ENCODE assay signal across 29 cellular contexts in genomic region chr1:228350831-228351781, GRCh38. TPM values are rescaled to one million over a fixed set of nuclear protein-coding genes. Genes with fewer than 3 reads are reported as not detected.
DNase-seq lines count a peak whose midpoint lies in the region; ATAC-seq, FAIRE-seq and TF ChIP-seq lines count a peak whose summit lies in the region.
"Had no signal": no experiment of that assay in that cellular context is flagged by ENCODE, and none has a peak within 500 bp of the region (broad histone marks: within the 10 kb centered on the region; RNA-seq: fewer than 3 reads in every experiment).

No MANE protein-coding gene starts in this region.

- H3K27me3 ChIP-seq in H1 (replicated peaks in 1 of 4; ENCODE audit: control insufficient read depth in 3 of 4, extremely low read depth in 1 of 4, insufficient read depth in 3 of 4, low read length in 3 of 4) (no peaks in the 10 kb centered on the region), left lung (no peaks in the 10 kb centered on the region)
- H3K27me3 ChIP-seq: heart right ventricle, Peyer's patch, SJSA1 had no signal

- no peak overlapping the region for H2BK120ac ChIP-seq in H1 (replicated peaks; ENCODE audit: low read depth, low read length)

- intact Hi-C loops in left lung (cut with DNase I) (no loop called here), sciatic nerve (cut with DNase I) (no loop called here)

- TF ChIP-seq RAD21 in H1 (IDR thresholded peaks at IDR 0.05 in 1 of 2, conservative IDR thresholded peaks at IDR 0.05 in 1 of 2; ENCODE audit: low read depth in 2 of 2, low read length in 2 of 2), result no peak

- no peaks in the 10 kb centered on the region for H3K79me2 ChIP-seq in H1 (ENCODE audit: control insufficient read depth in 1 of 2, insufficient read depth in 2 of 2, low read length in 2 of 2)

- 89% methylated on average over 26 of the region's 37 CpGs; no CpG with 5 or more reads in 1 of the 2 experiments for WGBS in H1 (ENCODE audit: extremely low coverage in 1 of 2, insufficient coverage in 1 of 2, insufficient read length in 1 of 2, insufficient replicate concordance in 2 of 2, low coverage in 1 of 2, low lambda C conversion rate in 2 of 2, missing lambda C conversion rate in 1 of 2), 2 experiments

- H3K4me1 ChIP-seq in H1 (replicated peaks in 1 of 4; ENCODE audit: control insufficient read depth in 3 of 4, insufficient read depth in 4 of 4, low read length in 3 of 4), result no peaks in the 10 kb centered on the region
- H3K4me1 ChIP-seq in left lung, result no peaks in the 10 kb centered on the region
- H3K4me1 ChIP-seq: Peyer's patch, SJSA1 had no signal

- H3K23ac ChIP-seq in H1 (ENCODE audit: insufficient read length), result no peak overlapping the region

- no peak overlapping the region for H3K4ac ChIP-seq in H1 (replicated peaks; ENCODE audit: insufficient read length, low read depth, low read length)

- no peak overlapping the region for H4K91ac ChIP-seq in H1 (replicated peaks; ENCODE audit: insufficient read length, low read length)

- no peaks in the 10 kb centered on the region for H3K79me1 ChIP-seq in H1 (ENCODE audit: low read depth, low read length)

- TF ChIP-seq POLR2A in H1 (IDR thresholded peaks at IDR 0.05; ENCODE audit: control extremely low read depth in 1 of 2, low read depth in 2 of 2, low read length in 2 of 2), result no peak
- no peak for TF ChIP-seq POLR2A in GM12891 (IDR thresholded peaks at IDR 0.05; ENCODE audit: low read depth, low read length)

- H3K36me3 ChIP-seq in H1 (ENCODE audit: control insufficient read depth in 2 of 4, insufficient read depth in 4 of 4, low read length in 3 of 4), result no peaks in the 10 kb centered on the region
- H3K36me3 ChIP-seq in left lung, result no peaks in the 10 kb centered on the region
- H3K36me3 ChIP-seq: Peyer's patch, SJSA1 had no signal

- H4K5ac ChIP-seq in H1 (ENCODE audit: insufficient read length, low read depth, low read length), result no peak overlapping the region

- H3K4me3 ChIP-seq in H1 (ENCODE audit: extremely low read depth in 1 of 4, insufficient read depth in 2 of 4, low read depth in 3 of 4, low read length in 4 of 4) (no peak overlapping the region), left lung (no peak overlapping the region)
- H3K4me3 ChIP-seq: heart right ventricle, Peyer's patch, SJSA1 had no signal

- no peak overlapping the region for H2BK20ac ChIP-seq in H1 (ENCODE audit: low read length)

- CTCF ChIA-PET in WTC11 (lab: Charles Lee) (no interaction called here), H1 (lab: Charles Lee; ENCODE audit: partially characterized antibody) (interaction anchor here (2.2 kb wide), 1 partner anchor 11 kb away, joined by 9 read pairs; no protein-coding TSS in a partner anchor)

- H2BK5ac ChIP-seq in H1 (ENCODE audit: low read depth, low read length), result no peak overlapping the region

- ATAC-seq in WTC11 (no peak), left lung (no peak), sciatic nerve (peak; percentile 21)
- ATAC-seq: heart right ventricle had no signal

- H3K4me2 ChIP-seq in H1 (ENCODE audit: insufficient read depth in 1 of 2, low read depth in 2 of 2, low read length in 2 of 2), result no peak overlapping the region

- H3K27ac Mint-ChIP-seq in WTC11, result no peak overlapping the region
- no peak overlapping the region for H3K27ac Mint-ChIP-seq in progenitor cell of endocrine pancreas
- H3K27ac Mint-ChIP-seq: activated CD4-positive, alpha-beta memory T cell treated with anti-CD3 and anti-CD28 coated beads, Interleukin-2, amount 10 ng/mL, durations not matched to agents 7 days and 5 days; activated T-helper 2 cell treated with anti-CD3 and anti-CD28 coated beads, Interferon-gamma antibody, Interleukin-2, Interleukin-4, amounts not matched to agents 10 μg/mL and 5 μg/mL and 100 μg/mL, durations not matched to agents 14 hours and 24 hours and 36 hours had no signal

- H2BK12ac ChIP-seq in H1 (ENCODE audit: low read depth, low read length), result no peak overlapping the region

- DNase-seq in WTC11 (ENCODE audit: low spot score) (peak; percentile 9), H1 (ENCODE audit: low read depth in 1 of 2, low spot score in 2 of 2) (no peak), left lung (peak; percentile 28 to 72), sciatic nerve (ENCODE audit: low spot score) (peak; percentile 53), GM12891 (ENCODE audit: insufficient read length, low spot score) (no peak), ecto neural progenitor cell (ENCODE audit: low spot score) (no peak), progenitor cell of endocrine pancreas (ENCODE audit: low spot score, unreplicated experiment) (no peak)
- DNase-seq: activated CD4-positive, alpha-beta memory T cell treated with anti-CD3 and anti-CD28 coated beads, Interleukin-2, amount 10 ng/mL, durations not matched to agents 7 days and 5 days; activated CD4-positive, CD25-positive, alpha-beta regulatory T cell treated with anti-CD3 and anti-CD28 coated beads, Interleukin-2, amount 50 U/mL, for 72 hours; DMS79; effector CD8-positive, alpha-beta T cell; GDM1; HCEC 1CT; KG1; mesendoderm; MM.1S; NCI-H2081; NCI-H2227 treated with DMSO at 0.1 percent for 48 hours; NCI-H69; nucleus accumbens; retina; stimulated activated CD4-positive, alpha-beta T cell treated with anti-CD3 and anti-CD28 coated beads, Interleukin-12 subunit alpha, Interleukin-12 subunit beta, amount 100 ng/mL, for 4 hours; stimulated activated CD4-positive, alpha-beta T cell treated with anti-CD3 and anti-CD28 coated beads, Interleukin-4, amount 100 ng/mL, for 1 hour had no signal

- H4K20me1 ChIP-seq in H1 (replicated peaks in 1 of 2; ENCODE audit: control insufficient read depth in 1 of 2, insufficient read depth in 2 of 2, low read length in 2 of 2), result no peaks in the 10 kb centered on the region

- no peak overlapping the region for H2BK15ac ChIP-seq in H1 (ENCODE audit: low read length)

- FAIRE-seq in H1 (lab: Jason Lieb, UNC) (no peak), GM12891 (lab: Jason Lieb, UNC) (no peak)
- FAIRE-seq: urothelium cell line had no signal

- H3K56ac ChIP-seq in H1 (replicated peaks; ENCODE audit: insufficient read length, low read depth, low read length), result no peak overlapping the region

- H2AFZ ChIP-seq in H1 (ENCODE audit: low read length), result no peak overlapping the region

- H3K27ac ChIP-seq in H1 (ENCODE audit: low read depth, low read length) (no peak overlapping the region), left lung (no peak overlapping the region)
- H3K27ac ChIP-seq: C4-2B, Peyer's patch, SJSA1 had no signal

- H3K27me3 Mint-ChIP-seq in WTC11 (ENCODE audit: low read depth), result no peaks in the 10 kb centered on the region
- H3K27me3 Mint-ChIP-seq in progenitor cell of endocrine pancreas, result no peaks in the 10 kb centered on the region
- H3K27me3 Mint-ChIP-seq: activated CD4-positive, alpha-beta memory T cell treated with anti-CD3 and anti-CD28 coated beads, Interleukin-2, amount 10 ng/mL, durations not matched to agents 7 days and 5 days had no signal

- no peak overlapping the region for H3K14ac ChIP-seq in H1 (ENCODE audit: insufficient read length)

- H3K4me3 Mint-ChIP-seq in WTC11 (no peak overlapping the region), progenitor cell of endocrine pancreas (ENCODE audit: low read depth) (no peak overlapping the region)
- H3K4me3 Mint-ChIP-seq: activated CD4-positive, alpha-beta memory T cell treated with anti-CD3 and anti-CD28 coated beads, Interleukin-2, amount 10 ng/mL, durations not matched to agents 7 days and 5 days had no signal

- H3K4me1 Mint-ChIP-seq in WTC11 (no peaks in the 10 kb centered on the region), progenitor cell of endocrine pancreas (ENCODE audit: low read depth) (no peaks in the 10 kb centered on the region)
- H3K4me1 Mint-ChIP-seq: activated CD4-positive, alpha-beta memory T cell treated with anti-CD3 and anti-CD28 coated beads, Interleukin-2, amount 10 ng/mL, durations not matched to agents 7 days and 5 days had no signal

- no peaks in the 10 kb centered on the region; a peak in 1 of 4 replicates for H3K9me3 ChIP-seq in H1 (ENCODE audit: insufficient read depth in 2 of 2, low read depth in 1 of 2, low read length in 1 of 2)
- H3K9me3 ChIP-seq in left lung, result no peaks in the 10 kb centered on the region
- H3K9me3 ChIP-seq: heart right ventricle, Peyer's patch, SJSA1 had no signal

- TF ChIP-seq EP300 in H1 (IDR thresholded peaks at IDR 0.05; ENCODE audit: borderline replicate concordance in 1 of 2, low read depth in 2 of 2, low read length in 2 of 2), result no peak

- H3K9me3 Mint-ChIP-seq in WTC11, result no peaks in the 10 kb centered on the region
- no peaks in the 10 kb centered on the region for H3K9me3 Mint-ChIP-seq in progenitor cell of endocrine pancreas (ENCODE audit: low read depth)
- H3K9me3 Mint-ChIP-seq: activated CD4-positive, alpha-beta memory T cell treated with anti-CD3 and anti-CD28 coated beads, Interleukin-2, amount 10 ng/mL, durations not matched to agents 7 days and 5 days; activated T-helper 2 cell treated with anti-CD3 and anti-CD28 coated beads, Interferon-gamma antibody, Interleukin-2, Interleukin-4, amounts not matched to agents 10 μg/mL and 5 μg/mL and 100 μg/mL, durations not matched to agents 14 hours and 24 hours and 36 hours had no signal

- 0 out of 2 replicates have a peak overlapping the region, but pooled peaks have one; percentile 21 for H4K8ac ChIP-seq in H1 (ENCODE audit: extremely low read depth, insufficient read depth, low read length)

- H2AK5ac ChIP-seq in H1 (ENCODE audit: low read depth, low read length), result no peak overlapping the region

- no peak overlapping the region for H3K9ac ChIP-seq in H1 (replicated peaks in 1 of 4; ENCODE audit: extremely low read depth in 1 of 4, low read depth in 3 of 4, low read length in 3 of 4)

- H3K36me3 Mint-ChIP-seq in WTC11 (no peaks in the 10 kb centered on the region), progenitor cell of endocrine pancreas (ENCODE audit: insufficient read depth) (no peaks in the 10 kb centered on the region)

- H3K23me2 ChIP-seq in H1 (ENCODE audit: low read depth, low read length), result no peaks in the 10 kb centered on the region

- POLR2A ChIA-PET in WTC11 (lab: Charles Lee), result no interaction called here
- POLR2A ChIA-PET in H1 (lab: Charles Lee; ENCODE audit: partially characterized antibody), result interaction anchor here (0.8 kb wide), 1 partner anchor 11 kb away, joined by 3 read pairs; no protein-coding TSS in a partner anchor

- H3K18ac ChIP-seq in H1 (ENCODE audit: extremely low read depth, low read length), result no peak overlapping the region

- TF ChIP-seq CTCF in WTC11 (IDR thresholded peaks at IDR 0.05), result no peak
- TF ChIP-seq CTCF in H1 (IDR thresholded peaks at IDR 0.05; ENCODE audit: control extremely low read depth in 1 of 3, insufficient read depth in 1 of 3, low read depth in 1 of 3, low read length in 3 of 3), result no peak
- TF ChIP-seq CTCF in left lung (IDR thresholded peaks at IDR 0.05), result no peak
- no peak for TF ChIP-seq CTCF in progenitor cell of endocrine pancreas (IDR thresholded peaks at IDR 0.05; ENCODE audit: unreplicated experiment)

RNA-seq across cellular contexts. Expression of gene TRIM11, which starts 55.5 kb away (rescaled TPM):
- total RNA-seq in WTC11 (2021) (27.9 to 34.3 TPM (median 28.4 TPM) in 3 replicates), left lung (10 to 100 TPM; 21.5 to 27.1 TPM), sciatic nerve (18.1 TPM), progenitor cell of endocrine pancreas (41.1 and 42.4 TPM in 2 replicates)
- 31.3 and 32.1 TPM in 2 replicates for total RNA-seq in H1 (2021; fragmentation: NEBNext Ultra II Directional; extraction: Animal tissue kit (Norgen Biotek cat#: 25700))
- polyA plus RNA-seq in H1 (2011; rRNA removed), result 11.1 and 19.6 TPM in 2 replicates
- 15.2 TPM for polyA plus RNA-seq in H1 (2011; cell fraction: cytosol; rRNA removed)
- 41.2 TPM for polyA plus RNA-seq in H1 (2011; cell fraction: nucleus; rRNA removed)
- polyA plus RNA-seq in H1 (2012, experiment 1 of 2), result 20.6 to 26.0 TPM (median 22.5 TPM) in 4 replicates
- polyA plus RNA-seq in H1 (2012, experiment 2 of 2), result 18.9 TPM
- 15.4 TPM for polyA plus RNA-seq in H1 (2013, experiment 1 of 2)
- 15.5 TPM for polyA plus RNA-seq in H1 (2013, experiment 2 of 2)
- polyA minus RNA-seq in H1 (2011; rRNA and poly(A)+ RNA removed), result 18.6 and 18.8 TPM in 2 replicates
- 17.7 TPM for polyA minus RNA-seq in H1 (2011; cell fraction: cytosol; rRNA and poly(A)+ RNA removed)
- 32.8 TPM for polyA minus RNA-seq in H1 (2011; cell fraction: nucleus; rRNA and poly(A)+ RNA removed)
- 12.6 TPM for polyA plus RNA-seq in GM12891 (2012; ENCODE audit: low read depth, missing spikeins)

Comparison
In these comparisons a context has a peak if more than half of its experiments do, and no peak if none do; other contexts are left out.
1. DNase-seq: peak in WTC11 (single experiment), left lung (2 of 2) and sciatic nerve (single experiment); none in H1 (0 of 2), GM12891 (single experiment), ecto neural progenitor cell (single experiment) and progenitor cell of endocrine pancreas (single experiment).